ENCODE assay signal across 1 cellular context in the genomic region with DNA sequence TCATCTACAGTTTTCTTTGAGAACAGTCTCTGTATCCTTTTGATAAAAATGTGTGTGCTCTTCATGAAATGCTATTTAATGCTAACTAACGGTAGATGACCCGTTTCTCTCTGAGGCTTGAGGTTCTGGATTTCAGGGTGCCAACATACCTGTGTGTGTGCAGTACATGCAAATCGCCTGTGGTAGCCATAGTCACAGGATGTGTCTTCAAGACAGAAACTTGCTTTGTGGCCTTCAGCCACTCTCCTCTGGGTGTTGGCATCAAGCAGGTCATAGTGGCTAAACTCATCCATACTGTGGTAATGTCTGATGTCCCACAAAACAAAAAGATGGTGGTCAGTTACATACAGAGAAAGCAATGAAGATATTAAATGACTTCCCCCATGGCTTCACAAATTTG.
TF ChIP-seq lines count a peak whose summit lies in the region.

No MANE protein-coding gene starts in this region.

TF ChIP-seq in GM23338, 12 proteins besides CTCF, POLR2A, EP300 and RAD21:
- TF ChIP-seq JUNB (IDR thresholded peaks at IDR 0.05; ENCODE audit: unreplicated experiment) (no peak), CREB1 (CRISPR knock-in tag; IDR thresholded peaks at IDR 0.05; ENCODE audit: low read depth) (no peak), POLR2AphosphoS5 (IDR thresholded peaks at IDR 0.05; ENCODE audit: low read depth) (no peak), ZNF114 (CRISPR knock-in tag; IDR thresholded peaks at IDR 0.05) (no peak), EZH2 (IDR thresholded peaks at IDR 0.05; ENCODE audit: low read depth, unreplicated experiment) (no peak), STAT1 (IDR thresholded peaks at IDR 0.05; ENCODE audit: unreplicated experiment) (no peak), ZNF331 (CRISPR knock-in tag; IDR thresholded peaks at IDR 0.05; ENCODE audit: low read depth) (no peak), NANOG (IDR thresholded peaks at IDR 0.05; ENCODE audit: borderline replicate concordance) (no peak)
- TF ChIP-seq, protein P1, sequence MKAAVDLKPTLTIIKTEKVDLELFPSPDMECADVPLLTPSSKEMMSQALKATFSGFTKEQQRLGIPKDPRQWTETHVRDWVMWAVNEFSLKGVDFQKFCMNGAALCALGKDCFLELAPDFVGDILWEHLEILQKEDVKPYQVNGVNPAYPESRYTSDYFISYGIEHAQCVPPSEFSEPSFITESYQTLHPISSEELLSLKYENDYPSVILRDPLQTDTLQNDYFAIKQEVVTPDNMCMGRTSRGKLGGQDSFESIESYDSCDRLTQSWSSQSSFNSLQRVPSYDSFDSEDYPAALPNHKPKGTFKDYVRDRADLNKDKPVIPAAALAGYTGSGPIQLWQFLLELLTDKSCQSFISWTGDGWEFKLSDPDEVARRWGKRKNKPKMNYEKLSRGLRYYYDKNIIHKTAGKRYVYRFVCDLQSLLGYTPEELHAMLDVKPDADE (IDR thresholded peaks at IDR 0.05) = no peak
